In the genomic region with DNA sequence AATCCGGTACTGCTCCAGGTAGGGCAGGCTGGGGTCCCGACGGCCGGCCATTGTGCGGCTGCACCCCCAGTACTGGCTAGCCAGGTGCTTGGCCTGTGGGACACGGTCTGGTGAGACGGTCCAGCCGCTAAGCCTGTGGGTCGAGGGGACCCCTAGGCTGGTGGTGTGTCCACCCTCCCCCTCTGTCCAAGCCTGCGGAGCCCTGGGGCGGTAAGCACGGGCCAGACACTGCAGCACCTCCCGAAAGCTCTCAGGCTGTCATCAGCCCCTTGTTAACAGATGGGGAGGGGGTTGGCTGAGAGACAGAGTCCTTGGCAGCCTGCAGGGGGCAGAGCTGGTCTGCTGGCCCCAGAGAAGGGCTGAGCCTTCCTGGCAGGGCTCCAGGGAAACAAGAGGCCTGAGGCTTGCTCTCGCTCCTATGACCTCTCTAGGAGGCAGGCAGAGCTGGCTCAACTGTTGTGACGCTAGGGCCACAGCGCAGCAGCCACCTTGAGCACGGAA, we compare ENCODE assay signal across 8 cellular contexts. TPM values are rescaled to one million over a fixed set of nuclear protein-coding genes. Genes with fewer than 3 reads are reported as not detected.
DNase-seq lines count a peak whose midpoint lies in the region; ATAC-seq and TF ChIP-seq lines count a peak whose summit lies in the region.

No MANE protein-coding gene starts in this region.

- in situ Hi-C loops in brain microvascular endothelial cell (cut with HindIII; ENCODE audit: low pct_ligation_motif_present, low sequenced_read_pairs), result no loop called here

- H3K27me3 ChIP-seq in BE2C, result no peaks in the 10 kb centered on the region
- no peaks in the 10 kb centered on the region for H3K27me3 ChIP-seq in brain microvascular endothelial cell (replicated peaks)
- no peaks in the 10 kb centered on the region for H3K27me3 ChIP-seq in left lung

- H3K4me1 ChIP-seq in BE2C (no peaks in the 10 kb centered on the region), left lung (no peaks in the 10 kb centered on the region)

- H3K9me3 ChIP-seq in BE2C (no peaks in the 10 kb centered on the region), left lung (no peaks in the 10 kb centered on the region)

- ATAC-seq in left lung, result peak; percentile 58
- no peak for ATAC-seq in GM21367 (IDR thresholded peaks at IDR 0.05; ENCODE audit: unreplicated experiment)
- no peak for ATAC-seq in GM19452 (IDR thresholded peaks at IDR 0.05; ENCODE audit: unreplicated experiment)

- DNase-seq in BE2C, result peak; percentile 60
- peak; percentile 76 for DNase-seq in HuH-7.5 (ENCODE audit: low spot score)
- DNase-seq in brain microvascular endothelial cell, result peak; percentile 11
- peak in 1 of 2 donors; percentile 68 for DNase-seq in left lung
- DNase-seq in ureter (ENCODE audit: low spot score), result no peak
- DNase-seq in NCI-H1417 treated with DMSO at 0.1 percent for 48 hours (lab: John Stamatoyannopoulos, UW), result no peak

- TF ChIP-seq CTCF in BE2C (IDR thresholded peaks at IDR 0.05; ENCODE audit: low read depth, low read length) (peak; percentile 34), brain microvascular endothelial cell (IDR thresholded peaks at IDR 0.05; ENCODE audit: low read depth, low read length, missing control alignments) (peak; percentile 11), left lung (IDR thresholded peaks at IDR 0.05) (peak; percentile 9 to 10)

- no peak overlapping the region for H3K4me3 ChIP-seq in BE2C (ENCODE audit: low read depth, low read length)
- H3K4me3 ChIP-seq in brain microvascular endothelial cell (ENCODE audit: low read depth, low read length), result no peak overlapping the region
- no peak overlapping the region for H3K4me3 ChIP-seq in left lung

- H3K27ac ChIP-seq in brain microvascular endothelial cell, result no peak overlapping the region
- no peak overlapping the region for H3K27ac ChIP-seq in left lung

- intact Hi-C loops in left lung (cut with DNase I), result no loop called here

- H3K36me3 ChIP-seq in BE2C (peaks cover 27% of the 10 kb centered on the region), brain microvascular endothelial cell (replicated peaks) (peaks cover 48% of the 10 kb centered on the region), left lung (peaks cover 0 to 97% of the 10 kb centered on the region in 2 donors)

RNA-seq across cellular contexts. Expression of a gene that starts 11.8 kb away (rescaled TPM):
- polyA plus RNA-seq in BE2C (2012; ENCODE audit: insufficient read depth, insufficient read length, low read depth), result 58.0 TPM
- total RNA-seq in left lung (10 to 100 TPM; 16.9 to 18.2 TPM), ureter (40.5 TPM)

RNA-seq across cellular contexts. Expression of a gene that starts 37.2 kb away (rescaled TPM):
- 91.3 TPM for polyA plus RNA-seq in BE2C (2012; ENCODE audit: insufficient read depth, insufficient read length, low read depth)
- total RNA-seq in left lung, result 100 to 1,000 TPM; 106 to 124 TPM
- 142 TPM for total RNA-seq in ureter

RNA-seq across cellular contexts. Expression of a gene that starts 49.7 kb away (rescaled TPM):
- 269 TPM for polyA plus RNA-seq in BE2C (2012; ENCODE audit: insufficient read depth, insufficient read length, low read depth)
- total RNA-seq in left lung (100 to 1,000 TPM; 505 to 637 TPM), ureter (265 TPM)

Comparison
In these comparisons a context has a peak if more than half of its experiments do, and no peak if none do; other contexts are left out.
1. DNase-seq: peak in BE2C (single experiment), HuH-7.5 (single experiment) and brain microvascular endothelial cell (single experiment); none in ureter (single experiment) and NCI-H1417 treated with DMSO at 0.1 percent for 48 hours (single experiment).
2. Peak in every context shown above with its lines, with median percentiles within 50 percentile points of each other: CTCF ChIP-seq.